17 cellular contexts compared by ENCODE assay signal in genomic region chr14:51517116-51517515, GRCh38.
DNase-seq lines count a peak whose midpoint lies in the region; ATAC-seq, FAIRE-seq and TF ChIP-seq lines count a peak whose summit lies in the region.
"Had no signal": no experiment of that assay in that cellular context is flagged by ENCODE, and none has a peak within 500 bp of the region (broad histone marks: within the 10 kb centered on the region; RNA-seq: fewer than 3 reads in every experiment).

No MANE protein-coding gene starts in this region.

- H3K27ac Mint-ChIP-seq in natural killer cell treated with Interleukin-12 subunit alpha and Interleukin-12 subunit beta and Interleukin-15 and Interleukin-18, amount 100 ng/mL, for 72 hours: no peak overlapping the region

- no peak for TF ChIP-seq CTCF in left lung (IDR thresholded peaks at IDR 0.05)

- no peak overlapping the region for H3K27ac ChIP-seq in left lung
- H3K27ac ChIP-seq: PC-9, SK-N-MC had no signal

- H3K4me1 ChIP-seq in left lung: no peaks in the 10 kb centered on the region

- H3K9me3 Mint-ChIP-seq in natural killer cell treated with Interleukin-12 subunit alpha and Interleukin-12 subunit beta and Interleukin-15 and Interleukin-18, amount 100 ng/mL, for 72 hours: no peaks in the 10 kb centered on the region

- H3K36me3 ChIP-seq in left lung: no peaks in the 10 kb centered on the region

- DNase-seq in NCI-H345 (lab: John Stamatoyannopoulos, UW): peak; percentile 12
- DNase-seq in NCI-H345 treated with DMSO at 0.1 percent for 48 hours (lab: John Stamatoyannopoulos, UW; ENCODE audit: unreplicated experiment): no peak
- DNase-seq in NCI-H1105 (lab: John Stamatoyannopoulos, UW): peak; percentile 65
- peak; percentile 85 for DNase-seq in NCI-H69 (lab: John Stamatoyannopoulos, UW)
- no peak for DNase-seq in left lung
- no peak for DNase-seq in GM12892 (ENCODE audit: insufficient read length)
- DNase-seq in natural killer cell treated with Interleukin-12 subunit alpha and Interleukin-12 subunit beta and Interleukin-15 and Interleukin-18, amount 100 ng/mL, for 72 hours (ENCODE audit: low spot score): no peak
- DNase-seq: AML-193, GOT3, KBM-7, NCI-H1048, NCI-H2029 treated with DMSO at 0.1 percent for 48 hours, NCI-H524 treated with DMSO at 0.1 percent for 48 hours, PC-9, T-helper 1 cell had no signal

- H3K9me3 ChIP-seq in left lung: no peaks in the 10 kb centered on the region

- H3K4me3 Mint-ChIP-seq in natural killer cell treated with Interleukin-12 subunit alpha and Interleukin-12 subunit beta and Interleukin-15 and Interleukin-18, amount 100 ng/mL, for 72 hours: no peak overlapping the region

- ATAC-seq in left lung (peak; percentile 37), HG03039 (IDR thresholded peaks at IDR 0.05; ENCODE audit: unreplicated experiment) (no peak)
- no peak for ATAC-seq in natural killer cell treated with Interleukin-12 subunit alpha and Interleukin-12 subunit beta and Interleukin-15 and Interleukin-18, amount 100 ng/mL, for 72 hours

- H3K4me3 ChIP-seq in left lung: no peak overlapping the region
- H3K4me3 ChIP-seq: PC-9, SK-N-MC had no signal

- H3K27me3 ChIP-seq in left lung: no peaks in the 10 kb centered on the region

- peaks cover 16 to 30% of the 10 kb centered on the region in 2 donors for H3K27me3 Mint-ChIP-seq in natural killer cell treated with Interleukin-12 subunit alpha and Interleukin-12 subunit beta and Interleukin-15 and Interleukin-18, amount 100 ng/mL, for 72 hours

- TF ChIP-seq POLR2A in GM12892 (IDR thresholded peaks at IDR 0.05; ENCODE audit: low read depth, low read length): no peak

- H3K36me3 Mint-ChIP-seq in natural killer cell treated with Interleukin-12 subunit alpha and Interleukin-12 subunit beta and Interleukin-15 and Interleukin-18, amount 100 ng/mL, for 72 hours: no peaks in the 10 kb centered on the region

- no peaks in the 10 kb centered on the region for H3K4me1 Mint-ChIP-seq in natural killer cell treated with Interleukin-12 subunit alpha and Interleukin-12 subunit beta and Interleukin-15 and Interleukin-18, amount 100 ng/mL, for 72 hours (ENCODE audit: low read depth in 2 of 2)

- no peak for FAIRE-seq in GM12892 (lab: Jason Lieb, UNC)

- intact Hi-C loops in left lung (cut with DNase I): no loop called here

Comparison
In these comparisons a context has a peak if more than half of its experiments do, and no peak if none do; other contexts are left out.
1. DNase-seq: peak in NCI-H345 (single experiment), NCI-H1105 (single experiment) and NCI-H69 (single experiment); none in NCI-H345 treated with DMSO at 0.1 percent for 48 hours (single experiment), left lung (0 of 2), GM12892 (single experiment) and natural killer cell treated with Interleukin-12 subunit alpha and Interleukin-12 subunit beta and Interleukin-15 and Interleukin-18, amount 100 ng/mL, for 72 hours (single experiment).